In the genomic region with DNA sequence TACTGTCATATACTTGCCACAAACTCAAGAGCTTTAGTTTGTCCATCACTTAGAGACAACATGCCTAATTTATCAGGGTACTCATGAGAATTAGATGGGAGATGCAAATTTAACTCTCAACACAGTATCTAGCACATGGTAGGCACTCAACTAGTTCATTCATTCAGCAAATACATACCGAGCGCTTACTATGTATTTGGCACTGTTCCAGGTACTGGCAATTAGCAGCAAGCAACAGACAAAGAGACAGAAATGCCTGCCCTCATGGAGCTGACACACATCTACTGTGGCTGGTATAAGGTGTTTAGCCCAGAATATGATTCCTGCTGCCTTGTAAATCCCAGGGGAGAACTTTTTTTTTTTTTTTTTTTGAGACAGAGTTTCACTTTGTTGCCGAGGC, we compare ENCODE assay signal across 30 cellular contexts. TPM values are rescaled to one million over a fixed set of nuclear protein-coding genes. Genes with fewer than 3 reads are reported as not detected.
DNase-seq lines count a peak whose midpoint lies in the region; TF ChIP-seq lines count a peak whose summit lies in the region.
"Had no signal": no experiment of that assay in that cellular context is flagged by ENCODE, and none has a peak within 500 bp of the region (broad histone marks: within the 10 kb centered on the region; RNA-seq: fewer than 3 reads in every experiment).

No MANE protein-coding gene starts in this region.

- TF ChIP-seq POLR2A in erythroblast (IDR thresholded peaks at IDR 0.05; ENCODE audit: low read length), result no peak

- H3K9me2 ChIP-seq in hepatocyte (replicated peaks; ENCODE audit: insufficient read depth), result no peaks in the 10 kb centered on the region

- H4K20me1 ChIP-seq in hepatocyte (ENCODE audit: insufficient read depth, poor library complexity, severe bottlenecking), result no peaks in the 10 kb centered on the region

- H3K27me3 Mint-ChIP-seq in activated naive CD4-positive, alpha-beta T cell treated with anti-CD3 and anti-CD28 coated beads, Interleukin-2, amount 50 U/mL, for 24 hours, result no peaks in the 10 kb centered on the region
- no peaks in the 10 kb centered on the region for H3K27me3 Mint-ChIP-seq in activated naive CD4-positive, alpha-beta T cell treated with anti-CD3 and anti-CD28 coated beads for 36 hours (ENCODE audit: low read depth)
- H3K27me3 Mint-ChIP-seq in IgD-negative memory B cell (no peaks in the 10 kb centered on the region), type B pancreatic cell (no peaks in the 10 kb centered on the region)
- H3K27me3 Mint-ChIP-seq: activated CD4-positive, alpha-beta memory T cell treated with anti-CD3 and anti-CD28 coated beads for 36 hours; activated naive CD4-positive, alpha-beta T cell treated with anti-CD3 and anti-CD28 coated beads, Interleukin-2, amount 10 ng/mL, durations not matched to agents 7 days and 5 days; activated T-cell treated with anti-CD3 and anti-CD28 coated beads, Interleukin-2, amount 50 U/mL, for 24 hours had no signal

- TF ChIP-seq CTCF in type B pancreatic cell (conservative IDR thresholded peaks at IDR 0.05), result no peak
- no peak for TF ChIP-seq CTCF in hepatocyte (IDR thresholded peaks at IDR 0.05; ENCODE audit: poor library complexity)

- no peak overlapping the region for H3K4me3 ChIP-seq in hepatocyte
- H3K4me3 ChIP-seq: cardiac muscle cell, esophagus muscularis mucosa, right atrium auricular region, thoracic aorta, vagina had no signal

- no peaks in the 10 kb centered on the region for H3K9me3 Mint-ChIP-seq in activated naive CD4-positive, alpha-beta T cell treated with anti-CD3 and anti-CD28 coated beads, Interleukin-2, amount 50 U/mL, for 24 hours
- H3K9me3 Mint-ChIP-seq in activated naive CD4-positive, alpha-beta T cell treated with anti-CD3 and anti-CD28 coated beads for 36 hours, result no peaks in the 10 kb centered on the region
- H3K9me3 Mint-ChIP-seq in IgD-negative memory B cell, result no peaks in the 10 kb centered on the region
- H3K9me3 Mint-ChIP-seq in type B pancreatic cell, result no peaks in the 10 kb centered on the region
- H3K9me3 Mint-ChIP-seq: activated CD4-positive, alpha-beta memory T cell treated with anti-CD3 and anti-CD28 coated beads for 36 hours; activated naive CD4-positive, alpha-beta T cell treated with anti-CD3 and anti-CD28 coated beads, Interleukin-2, amount 10 ng/mL, durations not matched to agents 7 days and 5 days; activated T-cell treated with anti-CD3 and anti-CD28 coated beads, Interleukin-2, amount 50 U/mL, for 24 hours; HFFc6; nephron had no signal

- H3K79me2 ChIP-seq in hepatocyte, result peaks cover 6% of the 10 kb centered on the region
- H3K79me2 ChIP-seq: parathyroid adenoma had no signal

- no peaks in the 10 kb centered on the region for H3K36me3 ChIP-seq in hepatocyte (replicated peaks; ENCODE audit: insufficient read depth, low read depth)
- H3K36me3 ChIP-seq: cardiac muscle cell, right atrium auricular region had no signal

- WGBS in hepatocyte (ENCODE audit: low lambda C conversion rate, missing lambda C conversion rate), result 89% methylated on average over 3 of the region's 3 CpGs

- peak overlapping the region; percentile 10 for H3K27ac Mint-ChIP-seq in activated naive CD4-positive, alpha-beta T cell treated with anti-CD3 and anti-CD28 coated beads, Interleukin-2, amount 50 U/mL, for 24 hours
- no peak overlapping the region for H3K27ac Mint-ChIP-seq in activated naive CD4-positive, alpha-beta T cell treated with anti-CD3 and anti-CD28 coated beads for 36 hours
- H3K27ac Mint-ChIP-seq in IgD-negative memory B cell (peak overlapping the region in 2 of 3 donors; percentile 87), type B pancreatic cell (no peak overlapping the region)
- H3K27ac Mint-ChIP-seq: HFFc6, nephron had no signal

- H3K4me2 ChIP-seq in hepatocyte, result no peak overlapping the region

- H3K36me3 Mint-ChIP-seq in activated naive CD4-positive, alpha-beta T cell treated with anti-CD3 and anti-CD28 coated beads, Interleukin-2, amount 50 U/mL, for 24 hours, result peaks cover 4% of the 10 kb centered on the region
- peaks cover 5% of the 10 kb centered on the region for H3K36me3 Mint-ChIP-seq in activated naive CD4-positive, alpha-beta T cell treated with anti-CD3 and anti-CD28 coated beads for 36 hours (ENCODE audit: low read depth)
- H3K36me3 Mint-ChIP-seq in IgD-negative memory B cell, result no peaks in the 10 kb centered on the region
- peaks cover 9% of the 10 kb centered on the region for H3K36me3 Mint-ChIP-seq in type B pancreatic cell

- H3K9me3 ChIP-seq in hepatocyte (ENCODE audit: low read depth), result no peaks in the 10 kb centered on the region
- H3K9me3 ChIP-seq: esophagus muscularis mucosa, right atrium auricular region, spleen, thoracic aorta, vagina had no signal

- no peaks in the 10 kb centered on the region for H3K27me3 ChIP-seq in hepatocyte
- H3K27me3 ChIP-seq: esophagus muscularis mucosa, right atrium auricular region, vagina had no signal

- H3K4me3 Mint-ChIP-seq in activated naive CD4-positive, alpha-beta T cell treated with anti-CD3 and anti-CD28 coated beads, Interleukin-2, amount 50 U/mL, for 24 hours, result peak overlapping the region; percentile 33
- H3K4me3 Mint-ChIP-seq in activated naive CD4-positive, alpha-beta T cell treated with anti-CD3 and anti-CD28 coated beads for 36 hours, result no peak overlapping the region
- H3K4me3 Mint-ChIP-seq in IgD-negative memory B cell, result peak overlapping the region; percentile 8 to 92 (median 64)
- peak overlapping the region; percentile 29 for H3K4me3 Mint-ChIP-seq in type B pancreatic cell
- H3K4me3 Mint-ChIP-seq: activated CD4-positive, alpha-beta memory T cell treated with anti-CD3 and anti-CD28 coated beads for 36 hours; activated naive CD4-positive, alpha-beta T cell treated with anti-CD3 and anti-CD28 coated beads, Interleukin-2, amount 10 ng/mL, durations not matched to agents 7 days and 5 days; activated T-cell treated with anti-CD3 and anti-CD28 coated beads, Interleukin-2, amount 50 U/mL, for 24 hours; HFFc6 had no signal

- peaks cover 6% of the 10 kb centered on the region for H3K4me1 ChIP-seq in hepatocyte (ENCODE audit: insufficient read depth)

- no peak overlapping the region for H2AFZ ChIP-seq in hepatocyte
- H2AFZ ChIP-seq: parathyroid adenoma had no signal

- intact Hi-C loops in activated naive CD4-positive, alpha-beta T cell treated with anti-CD3 and anti-CD28 coated beads for 36 hours (cut with micrococcal nuclease), result loop anchor here (10.0 kb wide), 1 partner anchor 734 kb away; the partner anchor contains the start of gene CDC40

- no peak for DNase-seq in activated naive CD4-positive, alpha-beta T cell treated with anti-CD3 and anti-CD28 coated beads for 36 hours
- peak; percentile 12 to 28 for DNase-seq in erythroblast (lab: John Stamatoyannopoulos, UW)
- DNase-seq in type B pancreatic cell (ENCODE audit: extremely low spot score, unreplicated experiment), result no peak
- no peak for DNase-seq in hepatocyte (ENCODE audit: low spot score)
- no peak for DNase-seq in middle frontal gyrus (ENCODE audit: extremely low spot score, low spot score)
- DNase-seq: activated CD4-positive, alpha-beta memory T cell treated with anti-CD3 and anti-CD28 coated beads for 36 hours; activated naive CD4-positive, alpha-beta T cell treated with anti-CD3 and anti-CD28 coated beads, Interleukin-2, amount 10 ng/mL, durations not matched to agents 7 days and 5 days; activated T-cell treated with anti-CD3 and anti-CD28 coated beads, Interleukin-2, amount 50 U/mL, for 24 hours; anterior cingulate cortex; cortex of kidney; DMS79; foreskin melanocyte; GF-D8; HFFc6; MV-4-11; NCI-H69; RPMI8226; stimulated activated CD4-positive, alpha-beta T cell treated with anti-CD3 and anti-CD28 coated beads, Interleukin-2, amount 100 ng/mL, for 48 hours; stimulated activated naive CD4-positive, alpha-beta T cell; T-helper 9 cell had no signal

- CTCF ChIA-PET in activated naive CD4-positive, alpha-beta T cell treated with anti-CD3 and anti-CD28 coated beads for 36 hours (lab: Charles Lee), result interaction anchor here (1.1 kb wide), 1 partner anchor 68 kb away, joined by 3 read pairs; no protein-coding TSS in a partner anchor

- peaks cover 49% of the 10 kb centered on the region for H3K4me1 Mint-ChIP-seq in activated naive CD4-positive, alpha-beta T cell treated with anti-CD3 and anti-CD28 coated beads, Interleukin-2, amount 50 U/mL, for 24 hours
- H3K4me1 Mint-ChIP-seq in activated naive CD4-positive, alpha-beta T cell treated with anti-CD3 and anti-CD28 coated beads for 36 hours (ENCODE audit: low read depth), result peaks cover 33% of the 10 kb centered on the region
- H3K4me1 Mint-ChIP-seq in IgD-negative memory B cell, result peaks cover 33 to 38% (median 35%) of the 10 kb centered on the region in 3 donors
- peaks cover 8% of the 10 kb centered on the region for H3K4me1 Mint-ChIP-seq in type B pancreatic cell (ENCODE audit: unreplicated experiment)

- no peak overlapping the region for H3K27ac ChIP-seq in hepatocyte
- H3K27ac ChIP-seq: cardiac muscle cell, esophagus muscularis mucosa, parathyroid adenoma, right atrium auricular region, thoracic aorta, vagina had no signal

RNA-seq across cellular contexts. Expression of gene MICAL1, which starts 4.8 kb away (rescaled TPM):
- total RNA-seq in activated naive CD4-positive, alpha-beta T cell treated with anti-CD3 and anti-CD28 coated beads for 36 hours, result 10 to 100 TPM; 20.4 to 22.9 TPM
- polyA plus RNA-seq in IgD-negative memory B cell (23.9 TPM), hepatocyte (51.2 and 52.7 TPM in 2 replicates)
- total RNA-seq in type B pancreatic cell (ENCODE audit: low replicate concordance) (27.7 and 49.7 TPM in 2 replicates), hepatocyte (38.2 and 46.5 TPM in 2 replicates)

RNA-seq across cellular contexts. Expression of gene SMPD2, which starts 10.3 kb away (rescaled TPM):
- total RNA-seq in activated naive CD4-positive, alpha-beta T cell treated with anti-CD3 and anti-CD28 coated beads for 36 hours, result 1 to 10 TPM; 9.4 to 9.7 TPM
- polyA plus RNA-seq in IgD-negative memory B cell, result 22.0 TPM
- total RNA-seq in type B pancreatic cell (ENCODE audit: low replicate concordance), result 13.7 and 23.5 TPM in 2 replicates
- 9.3 and 15.3 TPM in 2 replicates for total RNA-seq in hepatocyte
- 19.2 and 25.1 TPM in 2 replicates for polyA plus RNA-seq in hepatocyte

RNA-seq across cellular contexts. Expression of gene PPIL6, which starts 10.4 kb away (rescaled TPM):
- total RNA-seq in activated naive CD4-positive, alpha-beta T cell treated with anti-CD3 and anti-CD28 coated beads for 36 hours, result under 1 TPM in 1 of 2 experiments, not detected in 1; 0.19 TPM
- polyA plus RNA-seq in IgD-negative memory B cell, result 1.1 TPM
- 3.4 and 6.1 TPM in 2 replicates for total RNA-seq in type B pancreatic cell (ENCODE audit: low replicate concordance)
- total RNA-seq in hepatocyte, result 2.2 and 2.6 TPM in 2 replicates
- polyA plus RNA-seq in hepatocyte, result 2.9 and 3.8 TPM in 2 replicates

RNA-seq across cellular contexts. Expression of gene ZBTB24, which starts 32.2 kb away (rescaled TPM):
- total RNA-seq in activated naive CD4-positive, alpha-beta T cell treated with anti-CD3 and anti-CD28 coated beads for 36 hours, result 1 to 10 TPM; 6.9 to 7.4 TPM
- polyA plus RNA-seq in IgD-negative memory B cell (15.5 TPM), hepatocyte (2.5 and 3.8 TPM in 2 replicates)
- total RNA-seq in type B pancreatic cell (ENCODE audit: low replicate concordance) (7.7 and 10.6 TPM in 2 replicates), hepatocyte (6.7 and 6.9 TPM in 2 replicates)

Comparison
In these comparisons a context has a peak if more than half of its experiments do, and no peak if none do; other contexts are left out.
1. H3K27ac Mint-ChIP-seq: peak in activated naive CD4-positive, alpha-beta T cell treated with anti-CD3 and anti-CD28 coated beads, Interleukin-2, amount 50 U/mL, for 24 hours (single experiment) and IgD-negative memory B cell (2 of 3); none in activated naive CD4-positive, alpha-beta T cell treated with anti-CD3 and anti-CD28 coated beads for 36 hours (single experiment) and type B pancreatic cell (single experiment).
2. DNase-seq: peak in erythroblast (2 of 2); none in activated naive CD4-positive, alpha-beta T cell treated with anti-CD3 and anti-CD28 coated beads for 36 hours (single experiment), type B pancreatic cell (single experiment), hepatocyte (single experiment) and middle frontal gyrus (single experiment).